Comparison of ENCODE assay signal across 8 cellular contexts in genomic region chr5:65721050-65721774, GRCh38. TPM values are rescaled to one million over a fixed set of nuclear protein-coding genes. Genes with fewer than 3 reads are reported as not detected.
DNase-seq lines count a peak whose midpoint lies in the region; ATAC-seq and TF ChIP-seq lines count a peak whose summit lies in the region.

No MANE protein-coding gene starts in this region.

- H3K4me1 ChIP-seq in BE2C: no peaks in the 10 kb centered on the region
- H3K4me1 ChIP-seq in OCI-LY1 (ENCODE audit: insufficient read depth, low read length, severe bottlenecking): peaks cover 29% of the 10 kb centered on the region
- peaks cover 6 to 11% of the 10 kb centered on the region in 2 donors for H3K4me1 ChIP-seq in adrenal gland (replicated peaks in 1 of 2)
- H3K4me1 ChIP-seq in neutrophil (ENCODE audit: control insufficient read depth in 1 of 2, insufficient read depth in 1 of 2, low read depth in 1 of 2, low read length in 1 of 2): peaks cover 34 to 38% of the 10 kb centered on the region in 2 experiments

- H3K9me3 ChIP-seq in BE2C: no peaks in the 10 kb centered on the region
- no peaks in the 10 kb centered on the region for H3K9me3 ChIP-seq in OCI-LY1 (ENCODE audit: low read length)
- H3K9me3 ChIP-seq in adrenal gland (replicated peaks in 1 of 3): no peaks in the 10 kb centered on the region
- H3K9me3 ChIP-seq in neutrophil: no peaks in the 10 kb centered on the region

- H3K27ac ChIP-seq in OCI-LY1 (ENCODE audit: low read depth, low read length, poor library complexity, severe bottlenecking): peak overlapping the region; percentile 11
- peak overlapping the region in 3 of 5 donors; percentile 63 to 71 (median 66) for H3K27ac ChIP-seq in adrenal gland
- H3K27ac ChIP-seq in neutrophil: peak overlapping the region; percentile 82

- peak overlapping the region; percentile 77 for H3K4me3 ChIP-seq in BE2C (ENCODE audit: low read depth, low read length)
- peak overlapping the region; percentile 92 for H3K4me3 ChIP-seq in OCI-LY1 (ENCODE audit: low read depth, low read length, poor library complexity, severe bottlenecking)
- peak overlapping the region; percentile 58 to 93 (median 84) for H3K4me3 ChIP-seq in adrenal gland
- H3K4me3 ChIP-seq in neutrophil (ENCODE audit: low read depth in 1 of 2, low read length in 1 of 2): peak overlapping the region; percentile 95 to 97

- peak; percentile 39 for ATAC-seq in GM18870 (IDR thresholded peaks at IDR 0.05; ENCODE audit: unreplicated experiment)
- ATAC-seq in HG03432 (IDR thresholded peaks at IDR 0.05; ENCODE audit: unreplicated experiment): peak; percentile 10
- no peak for ATAC-seq in GM18873 (IDR thresholded peaks at IDR 0.05; ENCODE audit: low FRiP score, unreplicated experiment)

- H3K36me3 ChIP-seq in BE2C (peaks cover 11% of the 10 kb centered on the region), OCI-LY1 (ENCODE audit: insufficient read depth, low read length) (peaks cover 20% of the 10 kb centered on the region; the same call in 1 of the 2 replicates), adrenal gland (replicated peaks in 1 of 2) (no peaks in the 10 kb centered on the region), neutrophil (peaks cover 28% of the 10 kb centered on the region)

- 0 out of 2 replicates have a peak, but pooled peaks cover 12% of the 10 kb centered on the region for H3K79me2 ChIP-seq in OCI-LY1 (ENCODE audit: insufficient read depth, low read length)

- no peaks in the 10 kb centered on the region for H4K20me1 ChIP-seq in OCI-LY1 (ENCODE audit: insufficient read depth, low read length)

- no peaks in the 10 kb centered on the region for H3K9me2 ChIP-seq in OCI-LY1 (ENCODE audit: low read depth, low read length)

- TF ChIP-seq CTCF in BE2C (IDR thresholded peaks at IDR 0.05; ENCODE audit: low read depth, low read length): no peak
- no peak for TF ChIP-seq CTCF in OCI-LY1 (IDR thresholded peaks at IDR 0.05; ENCODE audit: low read length)
- TF ChIP-seq CTCF in adrenal gland (IDR thresholded peaks at IDR 0.05): no peak
- no peak for TF ChIP-seq CTCF in neutrophil (IDR thresholded peaks at IDR 0.05)

- H3K9ac ChIP-seq in OCI-LY1 (ENCODE audit: low read length): peak overlapping the region; percentile 66

- intact Hi-C loops in adrenal gland (cut with DNase I): no loop called here
- intact Hi-C loops in head of caudate nucleus (cut with DNase I): no loop called here

- DNase-seq in BE2C (peak; percentile 74), adrenal gland (peak; percentile 43 to 84 (median 66)), head of caudate nucleus (peak; percentile 46 to 86 (median 67))

- H3F3A ChIP-seq in OCI-LY1 (ENCODE audit: insufficient read depth, low read length): no peaks in the 10 kb centered on the region

- TF ChIP-seq POLR2A in adrenal gland (IDR thresholded peaks at IDR 0.05): no peak

- H3K27me3 ChIP-seq in BE2C (no peaks in the 10 kb centered on the region), OCI-LY1 (ENCODE audit: insufficient read depth, low read length) (no peaks in the 10 kb centered on the region), adrenal gland (no peaks in the 10 kb centered on the region), neutrophil (no peaks in the 10 kb centered on the region)

- H2AFZ ChIP-seq in OCI-LY1 (ENCODE audit: low read length): peak overlapping the region; percentile 20; the same call in 1 of the 2 replicates

- peak overlapping the region; percentile 96 for H3K4me2 ChIP-seq in OCI-LY1 (ENCODE audit: low read length)

- 6 to 8% (median 7%) methylated on average over 19 of the region's 19 CpGs for whole genome bisulfite sequencing in adrenal gland, 4 donors

RNA-seq across cellular contexts. Expression of gene SGTB, which starts 0.7 kb away (rescaled TPM):
- 6.1 TPM for polyA plus RNA-seq in BE2C (2012; ENCODE audit: insufficient read depth, insufficient read length, low read depth)
- total RNA-seq in adrenal gland: 1 to 10 TPM; 1.1 to 7.1 (median 4.8) TPM
- 1 to 10 TPM; 1.0 to 4.2 (median 1.7) TPM for polyA plus RNA-seq in adrenal gland

RNA-seq across cellular contexts. Expression of gene NLN, which starts 0.8 kb away (rescaled TPM):
- 20.8 TPM for polyA plus RNA-seq in BE2C (2012; ENCODE audit: insufficient read depth, insufficient read length, low read depth)
- total RNA-seq in adrenal gland: 10 to 100 TPM in 1 of 8 donors, 1 to 10 TPM in 7; 4.3 to 10.3 (median 6.9) TPM
- polyA plus RNA-seq in adrenal gland: 10 to 100 TPM in 1 of 3 donors, 1 to 10 TPM in 1, under 1 TPM in 1; 0.77 to 13.7 (median 2.0) TPM

Comparison
In these comparisons a context has a peak if more than half of its experiments do, and no peak if none do; other contexts are left out.
1. H3K27ac ChIP-seq: peak in every context shown above with its lines; median percentile 82 in neutrophil; 66 in adrenal gland; 11 in OCI-LY1.